Comparison of ENCODE assay signal across 1 cellular context in genomic region chrX:110550854-110551253, GRCh38.
TF ChIP-seq lines count a peak whose summit lies in the region.
"Not testable (repeated sequence)": the region's sequence is repeated elsewhere in the genome, so short reads cannot be mapped to it uniquely, and the experiment has no call there.

No MANE protein-coding gene starts in this region.

- not testable (repeated sequence) for H3K27ac ChIP-seq in HEK293 (ENCODE audit: extremely low read depth, low read depth, low read length)

- not testable (repeated sequence) for H3K4me1 ChIP-seq in HEK293 (ENCODE audit: control insufficient read depth, insufficient read depth, low read length)

- H3K36me3 ChIP-seq in HEK293 (ENCODE audit: control insufficient read depth in 2 of 2, insufficient read depth in 1 of 2, low read length in 2 of 2): not testable (repeated sequence)

- POLR2A ChIA-PET in HEK293 (lab: Yijun Ruan, JAX): not testable (repeated sequence)

- H3K9me3 ChIP-seq in HEK293 (ENCODE audit: control insufficient read depth, insufficient read depth, low read depth, low read length): not testable (repeated sequence)

- CTCF ChIA-PET in HEK293 (lab: Yijun Ruan, JAX): not testable (repeated sequence)

- not testable (repeated sequence) for H3K4me3 ChIP-seq in HEK293 (ENCODE audit: low read depth, low read length)

- not testable (repeated sequence) for TF ChIP-seq CTCF in HEK293 (tag by site-specific recombination; IDR thresholded peaks at IDR 0.05)

TF ChIP-seq in HEK293, 187 proteins besides CTCF, POLR2A, EP300 and RAD21:
- TF ChIP-seq SCRT1 (tag by site-specific recombination; IDR thresholded peaks at IDR 0.05; ENCODE audit: borderline replicate concordance) (peak; percentile 73), SCRT2 (tag by site-specific recombination; IDR thresholded peaks at IDR 0.05) (peak; percentile 56)
TF ChIP-seq in HEK293: peak in this region for 2; not testable (repeated sequence) for 185.
